Comparison of ENCODE assay signal across 9 cellular contexts in the genomic region with DNA sequence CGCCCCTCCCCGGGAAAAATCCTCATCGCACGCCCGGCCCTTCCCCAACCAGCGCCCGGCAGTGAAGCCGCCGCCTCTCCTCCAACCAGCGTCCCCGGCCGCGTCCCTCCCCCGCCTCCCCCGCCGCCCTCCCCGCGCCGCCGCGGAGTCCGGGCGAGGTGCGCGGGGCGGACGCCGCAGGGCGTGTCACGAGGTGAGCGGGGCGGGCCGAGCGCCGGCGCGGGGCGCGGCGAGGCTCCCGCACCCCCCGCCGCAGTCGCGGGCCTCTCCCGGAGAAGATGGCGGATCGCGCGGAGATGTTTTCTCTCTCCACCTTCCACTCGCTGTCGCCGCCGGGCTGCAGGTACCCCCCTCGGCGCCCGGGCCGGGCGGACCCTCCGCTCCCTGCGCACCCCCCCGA. TPM values are rescaled to one million over a fixed set of nuclear protein-coding genes. Genes with fewer than 3 reads are reported as not detected.
DNase-seq lines count a peak whose midpoint lies in the region; ATAC-seq and TF ChIP-seq lines count a peak whose summit lies in the region.
"Had no signal": no experiment of that assay in that cellular context is flagged by ENCODE, and none has a peak within 500 bp of the region (broad histone marks: within the 10 kb centered on the region; RNA-seq: fewer than 3 reads in every experiment).

A gene (plus strand): TSS at position 253 of the 400 bp plus-strand sequence. CDS start 26 bp downstream, at position 279.

- TF ChIP-seq CTCF in CD8-positive, alpha-beta T cell (IDR thresholded peaks at IDR 0.05): no peak
- no peak for TF ChIP-seq CTCF in mammary epithelial cell (conservative IDR thresholded peaks at IDR 0.05 in 1 of 2, IDR thresholded peaks at IDR 0.05 in 1 of 2; ENCODE audit: extremely low read depth in 1 of 2, insufficient read depth in 1 of 2, low read depth in 1 of 2, low read length in 2 of 2)

- no peaks in the 10 kb centered on the region for H3K36me3 ChIP-seq in CD8-positive, alpha-beta T cell (ENCODE audit: insufficient read depth, low read length)
- H3K36me3 ChIP-seq in MG63 (no peaks in the 10 kb centered on the region), mammary epithelial cell (ENCODE audit: insufficient read depth, low read length) (no peaks in the 10 kb centered on the region)

- peaks cover 3% of the 10 kb centered on the region for H3K36me3 Mint-ChIP-seq in CD8-positive, alpha-beta T cell
- H3K36me3 Mint-ChIP-seq in naive B cell: peaks cover 11 to 12% of the 10 kb centered on the region in 2 donors

- peak in 1 of 7 experiments; percentile 20 for DNase-seq in CD8-positive, alpha-beta T cell
- DNase-seq in MG63: peak; percentile 35
- DNase-seq in mammary epithelial cell: no peak
- DNase-seq in naive B cell: no peak

- H3K9ac ChIP-seq in mammary epithelial cell (ENCODE audit: insufficient read depth, low read length): no peak within 1 kb of the TSS

- BruUV-seq in mammary epithelial cell (replicated peaks; lab: Mats Ljungman, UMichigan): no TSS peak

- no peaks in the 10 kb centered on the region for H4K20me1 ChIP-seq in mammary epithelial cell (ENCODE audit: insufficient read depth, low read length)

- CTCF ChIA-PET in CD8-positive, alpha-beta T cell (lab: Charles Lee): no interaction called here
- CTCF ChIA-PET in mammary epithelial cell (lab: Charles Lee; ENCODE audit: low non-redundant PET): no interaction called here

- ATAC-seq in CD8-positive, alpha-beta T cell: peak; percentile 22
- ATAC-seq in naive B cell (ENCODE audit: low read depth in 2 of 2) (peak; percentile 46 to 57), GM19351 (IDR thresholded peaks at IDR 0.05; ENCODE audit: unreplicated experiment) (no peak), GM18868 (IDR thresholded peaks at IDR 0.05; ENCODE audit: unreplicated experiment) (no peak), HG03520 (IDR thresholded peaks at IDR 0.05; ENCODE audit: unreplicated experiment) (no peak), HG02759 (IDR thresholded peaks at IDR 0.05; ENCODE audit: unreplicated experiment) (no peak)

- H3K27me3 Mint-ChIP-seq in CD8-positive, alpha-beta T cell (ENCODE audit: low read depth): peaks cover 31% of the 10 kb centered on the region
- peaks cover 22 to 60% (median 44%) of the 10 kb centered on the region in 3 donors for H3K27me3 Mint-ChIP-seq in naive B cell

- intact Hi-C loops in CD8-positive, alpha-beta T cell (cut with DNase I, micrococcal nuclease): loop anchor here (1.0 to 2.0 kb wide), 2 partner anchors 28 to 38 kb away; a partner anchor contains a TSS
- intact Hi-C loops in mammary epithelial cell (cut with micrococcal nuclease): no loop called here

- H3K4me1 ChIP-seq in CD8-positive, alpha-beta T cell (ENCODE audit: insufficient read depth, low read length): no peaks in the 10 kb centered on the region
- no peaks in the 10 kb centered on the region for H3K4me1 ChIP-seq in mammary epithelial cell (ENCODE audit: insufficient read depth, low read length)

- no CpG with 5 or more reads among the region's 62 CpGs for WGBS in mammary epithelial cell (ENCODE audit: low coverage, missing lambda C conversion rate)

- H3K4me2 ChIP-seq in mammary epithelial cell (ENCODE audit: insufficient read depth, low read depth, low read length): peak within 1 kb of the TSS; percentile 82

- H3K27ac Mint-ChIP-seq in CD8-positive, alpha-beta T cell: no peak within 1 kb of the TSS
- peak within 1 kb of the TSS in 3 of 6 donors; percentile 36 to 90 (median 42) for H3K27ac Mint-ChIP-seq in naive B cell

- peaks cover 13% of the 10 kb centered on the region for H3K27me3 ChIP-seq in CD8-positive, alpha-beta T cell (ENCODE audit: insufficient read depth, low read length)
- H3K27me3 ChIP-seq in MG63 (peaks cover 4% of the 10 kb centered on the region; the same call in 1 of the 2 replicates), mammary epithelial cell (ENCODE audit: insufficient read depth, low read length) (no peaks in the 10 kb centered on the region)

- H3K9me3 ChIP-seq in CD8-positive, alpha-beta T cell (ENCODE audit: low read length): no peaks in the 10 kb centered on the region
- H3K9me3 ChIP-seq in MG63 (no peaks in the 10 kb centered on the region), mammary epithelial cell (replicated peaks; ENCODE audit: insufficient read depth, low read length) (no peaks in the 10 kb centered on the region)

- dilution Hi-C loops in mammary epithelial cell (cut with HindIII; ENCODE audit: low sequenced_read_pairs): no loop called here

- no peaks in the 10 kb centered on the region for H3K79me2 ChIP-seq in mammary epithelial cell (ENCODE audit: insufficient read depth, low read length)

- POLR2A ChIA-PET in CD8-positive, alpha-beta T cell (lab: Charles Lee): interaction anchor here (1.4 kb wide), 1 partner anchor 11 kb away, joined by 3 read pairs; no protein-coding TSS in a partner anchor

- H3K4me3 ChIP-seq in CD8-positive, alpha-beta T cell (ENCODE audit: low read depth, low read length): no peak within 1 kb of the TSS
- no peak within 1 kb of the TSS for H3K4me3 ChIP-seq in MG63
- peak within 1 kb of the TSS in 2 of 3 experiments; percentile 34 to 36 for H3K4me3 ChIP-seq in mammary epithelial cell (replicated peaks in 1 of 3; ENCODE audit: insufficient read depth in 1 of 3, low read depth in 2 of 3, low read length in 3 of 3)

- peak within 1 kb of the TSS; percentile 26 for H2AFZ ChIP-seq in mammary epithelial cell (ENCODE audit: low read depth, low read length)

- peak within 1 kb of the TSS; percentile 67 for H3K4me3 Mint-ChIP-seq in CD8-positive, alpha-beta T cell
- peak within 1 kb of the TSS; percentile 51 to 90 (median 76) for H3K4me3 Mint-ChIP-seq in naive B cell

- peaks cover 13% of the 10 kb centered on the region for H3K4me1 Mint-ChIP-seq in CD8-positive, alpha-beta T cell (ENCODE audit: low read depth)
- peaks cover 8 to 18% (median 10%) of the 10 kb centered on the region in 3 donors for H3K4me1 Mint-ChIP-seq in naive B cell

- in situ Hi-C loops in mammary epithelial cell (cut with MboI; ENCODE audit: low sequenced_read_pairs in 2 of 2): no loop called here

- no peak within 1 kb of the TSS for H3K27ac ChIP-seq in CD8-positive, alpha-beta T cell (ENCODE audit: low read depth, low read length)
- H3K27ac ChIP-seq in mammary epithelial cell (ENCODE audit: insufficient read depth, low read depth, low read length): no peak within 1 kb of the TSS
- H3K27ac ChIP-seq: epithelial cell of prostate had no signal

- no peaks in the 10 kb centered on the region for H3K9me3 Mint-ChIP-seq in CD8-positive, alpha-beta T cell
- peaks cover 0 to 4% (median 0%) of the 10 kb centered on the region in 7 donors for H3K9me3 Mint-ChIP-seq in naive B cell

RNA-seq across cellular contexts. Expression of the gene that starts here (rescaled TPM):
- under 1 TPM; 0.16 to 0.42 TPM for total RNA-seq in CD8-positive, alpha-beta T cell
- 2.2 TPM in 1 of 2 replicates, not detected in the other for total RNA-seq in MG63 (2014; rRNA removed; shearing (Covaris generic); ENCODE audit: low replicate concordance)
- total RNA-seq in mammary epithelial cell: 1 to 10 TPM; 2.1 to 2.5 TPM
- polyA plus RNA-seq in mammary epithelial cell (0.41 TPM), naive B cell (ENCODE audit: low read depth in 6 of 6) (under 1 TPM in 1 of 6 donors, not detected in 5; 0.04 TPM)
- polyA minus RNA-seq in mammary epithelial cell: 0.47 TPM

Comparison
In these comparisons a context has a peak if more than half of its experiments do, and no peak if none do; other contexts are left out.
1. Peak in ATAC-seq in CD8-positive, alpha-beta T cell; RNA of the gene not detected or under 1 TPM.
2. Peak in ATAC-seq in naive B cell; RNA of the gene not detected or under 1 TPM.
3. H3K4me3 ChIP-seq: peak in mammary epithelial cell (2 of 3); none in CD8-positive, alpha-beta T cell (single experiment) and MG63 (single experiment).